ENCODE assay signal across 1 cellular context in the genomic region with DNA sequence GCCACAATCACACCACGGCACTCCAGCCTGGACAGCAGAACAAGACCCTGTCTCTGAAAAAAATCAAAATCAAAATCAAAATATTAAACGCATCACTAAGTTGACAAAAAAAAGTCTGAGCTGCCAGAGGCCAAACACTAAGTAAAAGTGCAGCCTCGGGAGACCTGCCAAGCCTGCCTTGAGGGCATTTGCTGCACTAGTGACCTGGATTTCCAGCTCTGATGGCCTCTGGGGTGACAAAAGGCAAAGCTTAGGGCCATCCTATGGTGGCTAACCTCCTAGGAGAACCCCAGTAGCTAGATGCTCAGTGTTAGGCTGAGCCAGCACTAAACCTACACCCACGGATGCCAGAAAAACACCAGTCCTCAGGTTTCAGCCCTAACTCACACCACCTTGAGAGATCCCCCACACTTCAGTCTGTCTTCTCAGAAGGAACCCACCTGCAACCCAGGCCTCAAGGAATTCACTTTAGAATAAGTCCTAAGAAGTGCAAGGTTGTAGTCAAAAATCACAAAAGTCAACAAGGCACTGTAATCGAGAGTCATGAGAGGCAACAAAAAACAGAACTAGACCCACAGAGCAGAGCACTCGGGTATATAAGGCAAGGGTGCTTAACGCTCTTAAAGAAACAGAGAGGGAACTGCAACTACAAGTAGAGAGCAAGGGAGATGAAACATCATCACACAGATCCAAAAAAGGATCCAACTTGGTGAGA.
TF ChIP-seq lines count a peak whose summit lies in the region.

No MANE protein-coding gene starts in this region.

TF ChIP-seq in HepG2, 621 proteins besides CTCF, POLR2A, EP300 and RAD21 (continued from another document):
- TF ChIP-seq, protein P1, sequence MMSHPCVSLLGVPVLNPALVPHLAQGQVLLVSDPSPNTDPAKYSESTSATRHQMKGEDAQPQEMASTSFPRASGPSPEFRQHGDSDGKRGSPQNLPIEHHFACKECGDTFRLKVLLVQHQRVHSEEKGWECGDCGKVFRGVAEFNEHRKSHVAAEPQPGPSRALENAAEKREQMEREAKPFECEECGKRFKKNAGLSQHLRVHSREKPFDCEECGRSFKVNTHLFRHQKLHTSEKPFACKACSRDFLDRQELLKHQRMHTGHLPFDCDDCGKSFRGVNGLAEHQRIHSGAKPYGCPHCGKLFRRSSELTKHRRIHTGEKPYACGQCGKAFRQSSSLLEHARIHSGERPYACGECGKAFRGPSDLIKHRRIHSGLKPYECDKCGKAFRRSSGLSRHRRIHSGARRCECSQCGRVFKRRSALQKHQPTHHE (CRISPR knock-in tag; IDR thresholded peaks at IDR 0.05; ENCODE audit: borderline replicate concordance), result no peak
- no peak for TF ChIP-seq PAX8 (CRISPR knock-in tag; IDR thresholded peaks at IDR 0.05; ENCODE audit: borderline replicate concordance)
- TF ChIP-seq ZNF841 (CRISPR knock-in tag; IDR thresholded peaks at IDR 0.05; ENCODE audit: borderline replicate concordance), result no peak
- TF ChIP-seq, protein P2, sequence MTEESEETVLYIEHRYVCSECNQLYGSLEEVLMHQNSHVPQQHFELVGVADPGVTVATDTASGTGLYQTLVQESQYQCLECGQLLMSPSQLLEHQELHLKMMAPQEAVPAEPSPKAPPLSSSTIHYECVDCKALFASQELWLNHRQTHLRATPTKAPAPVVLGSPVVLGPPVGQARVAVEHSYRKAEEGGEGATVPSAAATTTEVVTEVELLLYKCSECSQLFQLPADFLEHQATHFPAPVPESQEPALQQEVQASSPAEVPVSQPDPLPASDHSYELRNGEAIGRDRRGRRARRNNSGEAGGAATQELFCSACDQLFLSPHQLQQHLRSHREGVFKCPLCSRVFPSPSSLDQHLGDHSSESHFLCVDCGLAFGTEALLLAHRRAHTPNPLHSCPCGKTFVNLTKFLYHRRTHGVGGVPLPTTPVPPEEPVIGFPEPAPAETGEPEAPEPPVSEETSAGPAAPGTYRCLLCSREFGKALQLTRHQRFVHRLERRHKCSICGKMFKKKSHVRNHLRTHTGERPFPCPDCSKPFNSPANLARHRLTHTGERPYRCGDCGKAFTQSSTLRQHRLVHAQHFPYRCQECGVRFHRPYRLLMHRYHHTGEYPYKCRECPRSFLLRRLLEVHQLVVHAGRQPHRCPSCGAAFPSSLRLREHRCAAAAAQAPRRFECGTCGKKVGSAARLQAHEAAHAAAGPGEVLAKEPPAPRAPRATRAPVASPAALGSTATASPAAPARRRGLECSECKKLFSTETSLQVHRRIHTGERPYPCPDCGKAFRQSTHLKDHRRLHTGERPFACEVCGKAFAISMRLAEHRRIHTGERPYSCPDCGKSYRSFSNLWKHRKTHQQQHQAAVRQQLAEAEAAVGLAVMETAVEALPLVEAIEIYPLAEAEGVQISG (CRISPR knock-in tag; IDR thresholded peaks at IDR 0.05), result no peak
- no peak for TF ChIP-seq ZNF331 (CRISPR knock-in tag; IDR thresholded peaks at IDR 0.05)
- no peak for TF ChIP-seq ZNF446 (CRISPR knock-in tag; IDR thresholded peaks at IDR 0.05)
- no peak for TF ChIP-seq KDM2A (CRISPR knock-in tag; IDR thresholded peaks at IDR 0.05; ENCODE audit: borderline replicate concordance, low read depth)
- TF ChIP-seq ZNF614 (CRISPR knock-in tag; IDR thresholded peaks at IDR 0.05; ENCODE audit: borderline replicate concordance), result no peak
- TF ChIP-seq ZBTB3 (CRISPR knock-in tag; IDR thresholded peaks at IDR 0.05; ENCODE audit: borderline replicate concordance, low read depth), result no peak
- no peak for TF ChIP-seq ZNF136 (CRISPR knock-in tag; IDR thresholded peaks at IDR 0.05; ENCODE audit: low read depth)
- TF ChIP-seq, protein P3, sequence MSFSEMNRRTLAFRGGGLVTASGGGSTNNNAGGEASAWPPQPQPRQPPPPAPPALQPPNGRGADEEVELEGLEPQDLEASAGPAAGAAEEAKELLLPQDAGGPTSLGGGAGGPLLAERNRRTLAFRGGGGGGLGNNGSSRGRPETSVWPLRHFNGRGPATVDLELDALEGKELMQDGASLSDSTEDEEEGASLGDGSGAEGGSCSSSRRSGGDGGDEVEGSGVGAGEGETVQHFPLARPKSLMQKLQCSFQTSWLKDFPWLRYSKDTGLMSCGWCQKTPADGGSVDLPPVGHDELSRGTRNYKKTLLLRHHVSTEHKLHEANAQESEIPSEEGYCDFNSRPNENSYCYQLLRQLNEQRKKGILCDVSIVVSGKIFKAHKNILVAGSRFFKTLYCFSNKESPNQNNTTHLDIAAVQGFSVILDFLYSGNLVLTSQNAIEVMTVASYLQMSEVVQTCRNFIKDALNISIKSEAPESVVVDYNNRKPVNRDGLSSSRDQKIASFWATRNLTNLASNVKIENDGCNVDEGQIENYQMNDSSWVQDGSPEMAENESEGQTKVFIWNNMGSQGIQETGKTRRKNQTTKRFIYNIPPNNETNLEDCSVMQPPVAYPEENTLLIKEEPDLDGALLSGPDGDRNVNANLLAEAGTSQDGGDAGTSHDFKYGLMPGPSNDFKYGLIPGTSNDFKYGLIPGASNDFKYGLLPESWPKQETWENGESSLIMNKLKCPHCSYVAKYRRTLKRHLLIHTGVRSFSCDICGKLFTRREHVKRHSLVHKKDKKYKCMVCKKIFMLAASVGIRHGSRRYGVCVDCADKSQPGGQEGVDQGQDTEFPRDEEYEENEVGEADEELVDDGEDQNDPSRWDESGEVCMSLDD (CRISPR knock-in tag; IDR thresholded peaks at IDR 0.05; ENCODE audit: borderline replicate concordance), result no peak
- no peak for TF ChIP-seq ARHGAP35 (CRISPR knock-in tag; IDR thresholded peaks at IDR 0.05; ENCODE audit: borderline replicate concordance)
- TF ChIP-seq, protein P4, sequence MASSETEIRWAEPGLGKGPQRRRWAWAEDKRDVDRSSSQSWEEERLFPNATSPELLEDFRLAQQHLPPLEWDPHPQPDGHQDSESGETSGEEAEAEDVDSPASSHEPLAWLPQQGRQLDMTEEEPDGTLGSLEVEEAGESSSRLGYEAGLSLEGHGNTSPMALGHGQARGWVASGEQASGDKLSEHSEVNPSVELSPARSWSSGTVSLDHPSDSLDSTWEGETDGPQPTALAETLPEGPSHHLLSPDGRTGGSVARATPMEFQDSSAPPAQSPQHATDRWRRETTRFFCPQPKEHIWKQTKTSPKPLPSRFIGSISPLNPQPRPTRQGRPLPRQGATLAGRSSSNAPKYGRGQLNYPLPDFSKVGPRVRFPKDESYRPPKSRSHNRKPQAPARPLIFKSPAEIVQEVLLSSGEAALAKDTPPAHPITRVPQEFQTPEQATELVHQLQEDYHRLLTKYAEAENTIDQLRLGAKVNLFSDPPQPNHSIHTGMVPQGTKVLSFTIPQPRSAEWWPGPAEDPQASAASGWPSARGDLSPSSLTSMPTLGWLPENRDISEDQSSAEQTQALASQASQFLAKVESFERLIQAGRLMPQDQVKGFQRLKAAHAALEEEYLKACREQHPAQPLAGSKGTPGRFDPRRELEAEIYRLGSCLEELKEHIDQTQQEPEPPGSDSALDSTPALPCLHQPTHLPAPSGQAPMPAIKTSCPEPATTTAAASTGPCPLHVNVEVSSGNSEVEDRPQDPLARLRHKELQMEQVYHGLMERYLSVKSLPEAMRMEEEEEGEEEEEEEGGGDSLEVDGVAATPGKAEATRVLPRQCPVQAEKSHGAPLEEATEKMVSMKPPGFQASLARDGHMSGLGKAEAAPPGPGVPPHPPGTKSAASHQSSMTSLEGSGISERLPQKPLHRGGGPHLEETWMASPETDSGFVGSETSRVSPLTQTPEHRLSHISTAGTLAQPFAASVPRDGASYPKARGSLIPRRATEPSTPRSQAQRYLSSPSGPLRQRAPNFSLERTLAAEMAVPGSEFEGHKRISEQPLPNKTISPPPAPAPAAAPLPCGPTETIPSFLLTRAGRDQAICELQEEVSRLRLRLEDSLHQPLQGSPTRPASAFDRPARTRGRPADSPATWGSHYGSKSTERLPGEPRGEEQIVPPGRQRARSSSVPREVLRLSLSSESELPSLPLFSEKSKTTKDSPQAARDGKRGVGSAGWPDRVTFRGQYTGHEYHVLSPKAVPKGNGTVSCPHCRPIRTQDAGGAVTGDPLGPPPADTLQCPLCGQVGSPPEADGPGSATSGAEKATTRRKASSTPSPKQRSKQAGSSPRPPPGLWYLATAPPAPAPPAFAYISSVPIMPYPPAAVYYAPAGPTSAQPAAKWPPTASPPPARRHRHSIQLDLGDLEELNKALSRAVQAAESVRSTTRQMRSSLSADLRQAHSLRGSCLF (CRISPR knock-in tag; IDR thresholded peaks at IDR 0.05; ENCODE audit: borderline replicate concordance), result no peak
- TF ChIP-seq, protein P5, sequence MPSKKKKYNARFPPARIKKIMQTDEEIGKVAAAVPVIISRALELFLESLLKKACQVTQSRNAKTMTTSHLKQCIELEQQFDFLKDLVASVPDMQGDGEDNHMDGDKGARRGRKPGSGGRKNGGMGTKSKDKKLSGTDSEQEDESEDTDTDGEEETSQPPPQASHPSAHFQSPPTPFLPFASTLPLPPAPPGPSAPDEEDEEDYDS (CRISPR knock-in tag; IDR thresholded peaks at IDR 0.05), result no peak
- no peak for TF ChIP-seq ZNF570 (CRISPR knock-in tag; IDR thresholded peaks at IDR 0.05; ENCODE audit: borderline replicate concordance)
- no peak for TF ChIP-seq CHD4 (IDR thresholded peaks at IDR 0.05; ENCODE audit: borderline replicate concordance, low read length)
